In the genomic region with DNA sequence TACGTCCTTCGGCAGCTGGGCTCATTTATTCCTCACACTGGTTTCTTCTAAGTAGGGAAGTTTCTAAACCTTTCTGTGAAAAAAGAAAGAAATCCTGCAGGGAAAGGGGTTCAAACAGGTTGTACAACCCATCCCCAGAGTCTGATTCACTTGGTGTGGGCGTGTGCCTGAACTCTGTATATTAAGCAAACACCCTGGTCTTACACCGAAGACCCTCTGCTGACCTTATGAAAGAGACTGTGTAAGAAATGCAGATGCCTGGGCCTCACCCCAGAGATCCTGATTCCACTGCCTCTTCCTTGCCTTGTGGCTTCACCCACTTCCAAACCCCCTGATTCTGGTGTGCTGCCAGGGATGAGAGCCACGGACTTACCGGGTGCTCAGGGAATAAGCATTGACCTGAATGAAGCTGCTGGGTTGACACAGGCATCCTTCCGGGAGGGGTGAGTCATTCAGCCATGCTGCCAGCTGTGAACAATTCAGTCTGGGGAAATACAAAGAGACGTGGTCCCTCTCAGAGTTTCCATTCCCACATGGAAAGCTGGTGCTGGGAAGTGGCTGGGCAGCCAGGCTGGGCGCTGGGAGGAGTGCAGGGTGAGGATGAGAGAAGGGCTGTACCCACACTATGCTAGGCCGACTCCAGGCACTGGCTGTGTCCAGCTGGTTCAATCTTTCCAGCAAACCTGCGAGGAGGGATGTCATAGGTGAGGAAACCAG, we compare ENCODE assay signal across 8 cellular contexts. TPM values are rescaled to one million over a fixed set of nuclear protein-coding genes. Genes with fewer than 3 reads are reported as not detected.
DNase-seq lines count a peak whose midpoint lies in the region; TF ChIP-seq lines count a peak whose summit lies in the region.

No MANE protein-coding gene starts in this region.

- H3K9ac ChIP-seq in rectal smooth muscle tissue (ENCODE audit: low read length), result no peak overlapping the region

- H3K27ac ChIP-seq in RWPE1, result peak overlapping the region; percentile 59
- H3K27ac ChIP-seq in rectal smooth muscle tissue (ENCODE audit: low read depth, low read length), result peak overlapping the region; percentile 46

- DNase-seq in GM04503 (ENCODE audit: low read depth) (peak; percentile 80), RWPE1 (ENCODE audit: low spot score) (peak; percentile 95), fibroblast of villous mesenchyme (ENCODE audit: low read depth) (peak; percentile 84), globus pallidus (ENCODE audit: low spot score) (no peak), NCI-H2227 (lab: John Stamatoyannopoulos, UW; ENCODE audit: unreplicated experiment) (no peak), SKM-1 (lab: John Stamatoyannopoulos, UW; ENCODE audit: unreplicated experiment) (no peak)
- no peak for DNase-seq in activated CD4-positive, alpha-beta T cell treated with anti-CD3 and anti-CD28 coated beads for 4 hours

- TF ChIP-seq CTCF in RWPE1 (conservative IDR thresholded peaks at IDR 0.05; ENCODE audit: low read depth) (no peak), fibroblast of villous mesenchyme (IDR thresholded peaks at IDR 0.05; ENCODE audit: insufficient read depth, low read depth, low read length) (no peak)

- POLR2A ChIA-PET in RWPE1 (lab: Yijun Ruan, JAX; ENCODE audit: low non-redundant PET), result no interaction called here

- H3K4me3 ChIP-seq in fibroblast of villous mesenchyme (ENCODE audit: low read depth, low read length) (no peak overlapping the region), rectal smooth muscle tissue (ENCODE audit: low read length) (no peak overlapping the region)

- H3K27me3 ChIP-seq in rectal smooth muscle tissue (ENCODE audit: control insufficient read depth, insufficient read depth, low read length), result no peaks in the 10 kb centered on the region

- H3K4me1 ChIP-seq in rectal smooth muscle tissue (ENCODE audit: control insufficient read depth, insufficient read depth, low read length), result peaks cover 20% of the 10 kb centered on the region

- CTCF ChIA-PET in RWPE1 (lab: Yijun Ruan, JAX), result interaction anchor here (1.1 kb wide), 1 partner anchor 142 kb away, joined by 3 read pairs; no protein-coding TSS in a partner anchor

- H3K36me3 ChIP-seq in rectal smooth muscle tissue (ENCODE audit: control insufficient read depth, insufficient read depth, low read length), result no peaks in the 10 kb centered on the region

RNA-seq across cellular contexts. Expression of gene ACTN1, which starts 26.5 kb away (rescaled TPM):
- total RNA-seq in fibroblast of villous mesenchyme, result 768 and 1,023 TPM in 2 replicates

Comparison
In these comparisons a context has a peak if more than half of its experiments do, and no peak if none do; other contexts are left out.
1. DNase-seq: peak in GM04503 (single experiment), RWPE1 (single experiment) and fibroblast of villous mesenchyme (single experiment); none in globus pallidus (single experiment), NCI-H2227 (single experiment), SKM-1 (single experiment) and activated CD4-positive, alpha-beta T cell treated with anti-CD3 and anti-CD28 coated beads for 4 hours (0 of 2).